In genomic region chr2:46326231-46326980, GRCh38 we compare ENCODE assay signal across 16 cellular contexts. TPM values are rescaled to one million over a fixed set of nuclear protein-coding genes. Genes with fewer than 3 reads are reported as not detected.
DNase-seq lines count a peak whose midpoint lies in the region; ATAC-seq and TF ChIP-seq lines count a peak whose summit lies in the region.
"Had no signal": no experiment of that assay in that cellular context is flagged by ENCODE, and none has a peak within 500 bp of the region (broad histone marks: within the 10 kb centered on the region; RNA-seq: fewer than 3 reads in every experiment).

No MANE protein-coding gene starts in this region.

- no peaks in the 10 kb centered on the region for H3K36me3 Mint-ChIP-seq in WTC11
- H3K36me3 Mint-ChIP-seq in glutamatergic neuron (ENCODE audit: unreplicated experiment): no peaks in the 10 kb centered on the region
- H3K36me3 Mint-ChIP-seq in CD14-positive monocyte: no peaks in the 10 kb centered on the region

- H4K8ac ChIP-seq in trophoblast cell (ENCODE audit: low read depth, low read length): no peak overlapping the region

- H3K79me2 ChIP-seq in trophoblast cell (ENCODE audit: control insufficient read depth, insufficient read depth, low read length, poor library complexity): peaks cover 45% of the 10 kb centered on the region

- peak overlapping the region; percentile 51 for H3K27ac ChIP-seq in trophoblast cell (ENCODE audit: low read depth, low read length)

- H3K14ac ChIP-seq in trophoblast cell (ENCODE audit: low read length): no peak overlapping the region

- CTCF ChIA-PET in WTC11 (lab: Charles Lee): interaction anchor here (0.6 to 2.4 kb wide), 5 partner anchors 10 to 569 kb away, joined by 3 to 15 read pairs (median 7); no protein-coding TSS in a partner anchor

- H3K9me3 Mint-ChIP-seq in WTC11: no peaks in the 10 kb centered on the region
- H3K9me3 Mint-ChIP-seq in glutamatergic neuron (ENCODE audit: unreplicated experiment): no peaks in the 10 kb centered on the region
- H3K9me3 Mint-ChIP-seq in CD14-positive monocyte: no peaks in the 10 kb centered on the region
- H3K9me3 Mint-ChIP-seq: activated CD4-positive, alpha-beta memory T cell treated with anti-CD3 and anti-CD28 coated beads, Interleukin-2, amount 10 ng/mL, durations not matched to agents 7 days and 5 days had no signal

- H3K4me3 Mint-ChIP-seq in WTC11 (no peak overlapping the region), glutamatergic neuron (ENCODE audit: unreplicated experiment) (no peak overlapping the region), CD14-positive monocyte (no peak overlapping the region)
- H3K4me3 Mint-ChIP-seq: activated CD4-positive, alpha-beta memory T cell treated with anti-CD3 and anti-CD28 coated beads, Interleukin-2, amount 10 ng/mL, durations not matched to agents 7 days and 5 days had no signal

- ATAC-seq in WTC11: no peak

- WGBS in trophoblast cell (ENCODE audit: extremely low coverage, insufficient coverage, insufficient read length): no CpG with 5 or more reads among the region's 8 CpGs

- no peak overlapping the region for H3K23ac ChIP-seq in trophoblast cell (ENCODE audit: low read length)

- H3K27me3 Mint-ChIP-seq in WTC11 (ENCODE audit: low read depth): peaks cover 2% of the 10 kb centered on the region; the same call in 1 of the 2 replicates
- no peaks in the 10 kb centered on the region for H3K27me3 Mint-ChIP-seq in glutamatergic neuron (ENCODE audit: unreplicated experiment)
- H3K27me3 Mint-ChIP-seq in CD14-positive monocyte (ENCODE audit: low read depth in 3 of 3): peaks cover 1 to 6% (median 3%) of the 10 kb centered on the region in 3 donors

- H2BK5ac ChIP-seq in trophoblast cell (ENCODE audit: low read depth, low read length, poor library complexity): no peak overlapping the region

- H2AK5ac ChIP-seq in trophoblast cell (ENCODE audit: low read length): no peak overlapping the region

- H3K9me3 ChIP-seq in trophoblast cell (ENCODE audit: insufficient read depth, low read depth, low read length): no peaks in the 10 kb centered on the region

- DNase-seq in HuH-7.5 (ENCODE audit: low spot score): peak; percentile 37
- DNase-seq in WTC11 (ENCODE audit: low spot score): no peak
- DNase-seq in fibroblast of villous mesenchyme (ENCODE audit: low read depth): peak; percentile 90
- DNase-seq in trophoblast cell: peak; percentile 89 to 95
- DNase-seq in NCI-H446 treated with DMSO at 0.1 percent for 48 hours (lab: John Stamatoyannopoulos, UW): no peak
- DNase-seq in glutamatergic neuron: no peak
- no peak for DNase-seq in CD14-positive monocyte (ENCODE audit: low spot score)
- no peak for DNase-seq in NCI-H2227 (lab: John Stamatoyannopoulos, UW; ENCODE audit: unreplicated experiment)
- DNase-seq: activated CD4-positive, alpha-beta memory T cell treated with anti-CD3 and anti-CD28 coated beads, Interleukin-2, amount 10 ng/mL, durations not matched to agents 7 days and 5 days; activated effector memory CD4-positive, alpha-beta T cell treated with anti-CD3 and anti-CD28 coated beads, Interleukin-2, amount 50 U/mL, for 16 hours; NCI-H2171; RPMI8226; stimulated activated CD4-positive, alpha-beta T cell treated with anti-CD3 and anti-CD28 coated beads, Interleukin-2, amount 100 ng/mL, for 48 hours; stimulated activated naive CD4-positive, alpha-beta T cell; T-helper 9 cell had no signal

- no peak overlapping the region for H2BK12ac ChIP-seq in trophoblast cell (ENCODE audit: low read length)

- peaks cover 7% of the 10 kb centered on the region for H3K79me1 ChIP-seq in trophoblast cell (ENCODE audit: low read length)

- POLR2A ChIA-PET in WTC11 (lab: Charles Lee): no interaction called here

- H3K4me3 ChIP-seq in fibroblast of villous mesenchyme (ENCODE audit: low read depth, low read length) (no peak overlapping the region), trophoblast cell (ENCODE audit: low read depth, low read length) (no peak overlapping the region)

- intact Hi-C loops in CD14-positive monocyte (cut with micrococcal nuclease): no loop called here

- H3K9ac ChIP-seq in trophoblast cell (ENCODE audit: low read length): no peak overlapping the region

- no peaks in the 10 kb centered on the region for H3K27me3 ChIP-seq in trophoblast cell (ENCODE audit: insufficient read depth, low read length)

- H3K4ac ChIP-seq in trophoblast cell (ENCODE audit: low read depth, low read length): peak overlapping the region; percentile 98

- H2AFZ ChIP-seq in trophoblast cell (ENCODE audit: insufficient read depth, low read length, poor library complexity): no peak overlapping the region

- peaks cover 47 to 61% of the 10 kb centered on the region in 2 experiments for H3K4me1 ChIP-seq in trophoblast cell (ENCODE audit: control insufficient read depth in 1 of 2, insufficient read depth in 2 of 2, low read length in 2 of 2)

- TF ChIP-seq CTCF in WTC11 (IDR thresholded peaks at IDR 0.05) (no peak), fibroblast of villous mesenchyme (IDR thresholded peaks at IDR 0.05; ENCODE audit: insufficient read depth, low read depth, low read length) (no peak), glutamatergic neuron (IDR thresholded peaks at IDR 0.05; ENCODE audit: partially characterized antibody, unreplicated experiment) (no peak), CD14-positive monocyte (IDR thresholded peaks at IDR 0.05) (no peak)

- H3K4me1 Mint-ChIP-seq in WTC11 (peaks cover 8% of the 10 kb centered on the region), glutamatergic neuron (ENCODE audit: low read depth, unreplicated experiment) (no peaks in the 10 kb centered on the region), CD14-positive monocyte (peaks cover 6% of the 10 kb centered on the region)

- H3K27ac Mint-ChIP-seq in WTC11 (no peak overlapping the region), glutamatergic neuron (ENCODE audit: unreplicated experiment) (no peak overlapping the region), CD14-positive monocyte (no peak overlapping the region)
- H3K27ac Mint-ChIP-seq: activated CD4-positive, alpha-beta memory T cell treated with anti-CD3 and anti-CD28 coated beads, Interleukin-2, amount 10 ng/mL, durations not matched to agents 7 days and 5 days; progenitor cell of endocrine pancreas had no signal

- H3K18ac ChIP-seq in trophoblast cell (ENCODE audit: low read length): peak overlapping the region; percentile 66

- peak overlapping the region; percentile 3 for H3K4me2 ChIP-seq in trophoblast cell (ENCODE audit: low read length)

- peak overlapping the region; percentile 28 for H4K91ac ChIP-seq in trophoblast cell (ENCODE audit: low read depth, low read length)

- H2BK120ac ChIP-seq in trophoblast cell (ENCODE audit: insufficient read depth, low read length, poor library complexity): no peak overlapping the region

- H3K36me3 ChIP-seq in trophoblast cell (ENCODE audit: control insufficient read depth in 1 of 2, insufficient read depth in 2 of 2, low read length in 2 of 2): peaks cover 16 to 28% of the 10 kb centered on the region in 2 experiments

- H4K12ac ChIP-seq in trophoblast cell (ENCODE audit: low read depth, low read length): no peak overlapping the region

TF ChIP-seq in WTC11, 78 proteins besides CTCF, POLR2A, EP300 and RAD21:
- TF ChIP-seq TCF7 (CRISPR knock-in tag; IDR thresholded peaks at IDR 0.05; ENCODE audit: low read depth) (no peak), PRRX2 (CRISPR knock-in tag; IDR thresholded peaks at IDR 0.05) (no peak), GABPB1 (CRISPR knock-in tag; IDR thresholded peaks at IDR 0.05) (peak; percentile 97)

RNA-seq across cellular contexts. Expression of gene EPAS1, which starts 29.2 kb away (rescaled TPM):
- total RNA-seq in WTC11 (2021): 4.5 to 8.5 TPM (median 4.7 TPM) in 3 replicates
- total RNA-seq in fibroblast of villous mesenchyme: 124 and 132 TPM in 2 replicates
- polyA plus RNA-seq in trophoblast cell (2013): 1,165 and 1,253 TPM in 2 replicates
- total RNA-seq in glutamatergic neuron (ENCODE audit: unreplicated experiment): not detected
- under 1 TPM; 0.11 to 0.88 TPM for polyA plus RNA-seq in CD14-positive monocyte

Comparison
In these comparisons a context has a peak if more than half of its experiments do, and no peak if none do; other contexts are left out.
1. DNase-seq: peak in HuH-7.5 (single experiment), fibroblast of villous mesenchyme (single experiment) and trophoblast cell (2 of 2); none in WTC11 (single experiment), NCI-H446 treated with DMSO at 0.1 percent for 48 hours (single experiment), glutamatergic neuron (single experiment), CD14-positive monocyte (single experiment) and NCI-H2227 (single experiment).
2. RNA of gene EPAS1, which starts 29.2 kb away (total RNA-seq): 124 to 132 TPM in fibroblast of villous mesenchyme; 4.5 to 8.5 TPM in WTC11 and not detected in glutamatergic neuron (single experiment); every median in the first group is over 10 times any median in the second.